ENCODE assay signal across 8 cellular contexts in the genomic region with DNA sequence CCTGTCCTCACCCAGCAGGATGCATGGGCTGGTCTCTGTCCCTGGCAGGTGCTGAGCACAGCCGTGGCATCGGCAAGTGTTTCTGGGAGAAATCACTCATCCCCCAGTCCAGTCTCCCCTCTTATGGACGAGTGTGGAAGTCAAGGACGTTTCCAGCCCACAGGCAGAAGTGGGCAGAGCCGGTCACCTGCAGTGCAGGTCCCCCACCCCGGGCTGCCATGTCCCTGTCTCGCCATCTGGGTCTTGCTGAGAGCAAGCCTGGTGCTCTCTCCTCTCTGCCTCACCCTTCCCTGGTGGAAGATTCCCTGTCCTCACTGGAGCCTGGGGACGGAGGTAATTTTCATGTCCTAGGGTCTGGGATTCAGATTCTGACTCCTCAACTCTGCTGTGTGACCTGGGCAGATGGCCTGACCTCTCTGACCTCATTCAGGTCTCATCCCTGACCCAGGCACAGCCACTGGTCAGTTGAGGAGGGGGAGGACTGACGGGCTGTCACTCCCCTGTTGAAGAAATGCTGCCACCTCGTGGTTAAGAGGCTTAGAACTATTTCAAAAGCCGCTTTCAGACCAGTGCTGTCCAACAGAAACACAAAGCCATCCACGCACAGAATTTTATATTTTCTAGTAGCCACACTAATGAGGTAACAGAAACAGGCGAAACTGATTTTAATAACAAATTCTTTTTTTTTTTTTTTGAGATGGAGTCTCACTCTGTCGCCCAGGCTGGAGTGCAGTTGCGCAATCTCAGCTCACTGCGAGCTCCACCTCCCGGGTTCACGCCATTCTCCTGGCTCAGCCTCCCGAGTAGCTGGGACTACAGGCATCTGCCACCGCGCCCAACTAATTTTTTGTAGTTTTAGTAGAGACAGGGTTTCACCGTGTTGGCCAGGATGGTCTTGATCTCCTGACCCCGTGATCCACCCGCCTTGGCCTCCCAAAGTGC. TPM values are rescaled to one million over a fixed set of nuclear protein-coding genes. Genes with fewer than 3 reads are reported as not detected.
DNase-seq lines count a peak whose midpoint lies in the region; ATAC-seq and TF ChIP-seq lines count a peak whose summit lies in the region.

No MANE protein-coding gene starts in this region.

- peak overlapping the region; percentile 73 for H3K56ac ChIP-seq in mesendoderm (ENCODE audit: low read length)

- no peaks in the 10 kb centered on the region for H3K36me3 ChIP-seq in mesendoderm (ENCODE audit: control insufficient read depth, insufficient read depth, low read length)

- H3K27me3 ChIP-seq in mesendoderm (ENCODE audit: insufficient read depth, low read length, poor library complexity) = no peaks in the 10 kb centered on the region

- no peak overlapping the region for H3K4ac ChIP-seq in mesendoderm (ENCODE audit: low read depth, low read length)

- no peak for ATAC-seq in HG02870 (IDR thresholded peaks at IDR 0.05; ENCODE audit: unreplicated experiment)

- H4K8ac ChIP-seq in mesendoderm (ENCODE audit: low read depth, low read length) = no peak overlapping the region

- no peak overlapping the region for H2BK15ac ChIP-seq in mesendoderm (replicated peaks; ENCODE audit: low read depth)

- no peaks in the 10 kb centered on the region for H3K9me3 Mint-ChIP-seq in T-helper 2 cell treated with Interferon-gamma antibody and Interleukin-4, amounts not matched to agents 5 μg/mL and 100 μg/mL, for 36 hours

- H2BK120ac ChIP-seq in mesendoderm (ENCODE audit: low read depth, low read length) = no peak overlapping the region

- H3K9ac ChIP-seq in mesendoderm (ENCODE audit: low read length) = peak overlapping the region; percentile 85

- H3K27me3 Mint-ChIP-seq in T-helper 2 cell treated with Interferon-gamma antibody and Interleukin-4, amounts not matched to agents 5 μg/mL and 100 μg/mL, for 36 hours (ENCODE audit: low read depth) = peaks cover 22% of the 10 kb centered on the region

- H3K27ac ChIP-seq in mesendoderm (ENCODE audit: low read depth, low read length) = no peak overlapping the region

- peaks cover 23% of the 10 kb centered on the region for H3K79me2 ChIP-seq in mesendoderm (ENCODE audit: control insufficient read depth, insufficient read depth, low read length)

- DNase-seq in NCI-H526 (lab: John Stamatoyannopoulos, UW) = peak; percentile 44 to 66
- DNase-seq in NCI-H526 treated with DMSO at 0.1 percent for 48 hours (lab: John Stamatoyannopoulos, UW) = no peak
- DNase-seq in HPDE6-E6E7 (ENCODE audit: extremely low spot score) = peak; percentile 74
- peak; percentile 62 for DNase-seq in RPMI8226
- peak; percentile 52 for DNase-seq in epithelial cell of esophagus (ENCODE audit: low read depth)
- peak; percentile 90 for DNase-seq in mesendoderm
- no peak for DNase-seq in T-helper 2 cell treated with Interferon-gamma antibody and Interleukin-4, amounts not matched to agents 5 μg/mL and 100 μg/mL, for 36 hours (ENCODE audit: low spot score)

- H3K23ac ChIP-seq in mesendoderm (ENCODE audit: low read length) = no peak overlapping the region

- peaks cover 3% of the 10 kb centered on the region for H3K4me1 Mint-ChIP-seq in T-helper 2 cell treated with Interferon-gamma antibody and Interleukin-4, amounts not matched to agents 5 μg/mL and 100 μg/mL, for 36 hours (ENCODE audit: low read depth)

- H4K5ac ChIP-seq in mesendoderm (ENCODE audit: low read length) = no peak overlapping the region

- WGBS in mesendoderm (ENCODE audit: extremely low coverage, insufficient coverage, low lambda C conversion rate) = no CpG with 5 or more reads among the region's 24 CpGs

- no peak overlapping the region for H2AK5ac ChIP-seq in mesendoderm (ENCODE audit: low read length)

- no peak overlapping the region for H3K4me3 ChIP-seq in epithelial cell of esophagus (ENCODE audit: low read length)
- no peak overlapping the region for H3K4me3 ChIP-seq in mesendoderm (ENCODE audit: low read length)

- H3K4me3 Mint-ChIP-seq in T-helper 2 cell treated with Interferon-gamma antibody and Interleukin-4, amounts not matched to agents 5 μg/mL and 100 μg/mL, for 36 hours = no peak overlapping the region

- TF ChIP-seq CTCF in epithelial cell of esophagus (IDR thresholded peaks at IDR 0.05; ENCODE audit: insufficient read depth, low read depth, low read length, missing control alignments) = peak; percentile 62

- H3K4me2 ChIP-seq in mesendoderm (ENCODE audit: low read length) = peak overlapping the region; percentile 83

- H3K4me1 ChIP-seq in mesendoderm (ENCODE audit: control insufficient read depth, low read depth, low read length) = peaks cover 8% of the 10 kb centered on the region

- H3K79me1 ChIP-seq in mesendoderm (ENCODE audit: low read length) = peaks cover 3% of the 10 kb centered on the region

- no peak overlapping the region for H3K18ac ChIP-seq in mesendoderm (ENCODE audit: low read length)

- H3K27ac Mint-ChIP-seq in T-helper 2 cell treated with Interferon-gamma antibody and Interleukin-4, amounts not matched to agents 5 μg/mL and 100 μg/mL, for 36 hours = no peak overlapping the region

- no peak overlapping the region for H2BK5ac ChIP-seq in mesendoderm (ENCODE audit: low read length)

- H3K36me3 Mint-ChIP-seq in T-helper 2 cell treated with Interferon-gamma antibody and Interleukin-4, amounts not matched to agents 5 μg/mL and 100 μg/mL, for 36 hours (ENCODE audit: low read depth) = no peaks in the 10 kb centered on the region

RNA-seq across cellular contexts. Expression of a gene that starts 1.8 kb away (rescaled TPM):
- polyA plus RNA-seq in mesendoderm (2013, experiment 1 of 2) = 20.5 TPM
- 19.9 TPM for polyA plus RNA-seq in mesendoderm (2013, experiment 2 of 2)

RNA-seq across cellular contexts. Expression of a gene that starts 14.2 kb away (rescaled TPM):
- polyA plus RNA-seq in mesendoderm (2013, experiment 1 of 2) = 1.5 TPM
- polyA plus RNA-seq in mesendoderm (2013, experiment 2 of 2) = 1.4 TPM

Comparison
In these comparisons a context has a peak if more than half of its experiments do, and no peak if none do; other contexts are left out.
1. DNase-seq: peak in NCI-H526 (2 of 2), HPDE6-E6E7 (single experiment), RPMI8226 (single experiment), epithelial cell of esophagus (single experiment) and mesendoderm (single experiment); none in NCI-H526 treated with DMSO at 0.1 percent for 48 hours (single experiment) and T-helper 2 cell treated with Interferon-gamma antibody and Interleukin-4, amounts not matched to agents 5 μg/mL and 100 μg/mL, for 36 hours (single experiment).